Comparison of ENCODE assay signal across 1 cellular context in the genomic region with DNA sequence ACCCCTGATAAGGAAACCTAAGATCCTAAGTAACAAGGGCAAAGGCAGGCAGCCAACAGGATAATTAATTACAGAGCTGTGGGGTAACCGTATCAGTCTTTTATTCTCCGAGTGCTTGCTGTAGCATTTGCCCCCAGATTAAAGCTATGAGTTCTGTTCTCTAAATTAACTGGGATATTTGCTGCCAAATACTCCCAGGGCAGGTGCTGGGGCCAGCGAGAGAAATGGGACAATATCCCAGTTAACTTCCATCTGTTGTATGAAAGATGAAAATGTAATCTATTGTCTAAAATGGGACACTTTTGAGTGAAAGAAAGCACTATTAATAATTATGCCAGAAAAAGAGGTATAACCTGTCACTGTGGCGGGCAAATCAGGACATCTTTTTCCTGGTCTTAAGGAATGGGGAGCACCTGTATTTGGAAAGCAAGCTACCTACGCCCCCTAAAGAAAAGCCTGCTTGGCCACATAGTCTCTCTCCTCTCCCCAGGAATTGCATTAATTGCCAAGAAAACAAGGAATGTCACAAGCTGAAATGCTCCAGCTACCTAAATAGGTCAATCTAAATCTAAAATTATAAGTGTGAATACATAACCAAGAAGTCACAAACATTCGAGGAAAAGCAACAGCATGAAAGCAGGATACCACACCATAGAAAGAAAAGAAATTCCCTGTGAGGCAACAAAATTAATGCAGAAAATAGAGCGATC.
TF ChIP-seq lines count a peak whose summit lies in the region.

No MANE protein-coding gene starts in this region.

TF ChIP-seq in GM23338, 12 proteins besides CTCF, POLR2A, EP300 and RAD21 (continued from another document):
- TF ChIP-seq, protein P1, sequence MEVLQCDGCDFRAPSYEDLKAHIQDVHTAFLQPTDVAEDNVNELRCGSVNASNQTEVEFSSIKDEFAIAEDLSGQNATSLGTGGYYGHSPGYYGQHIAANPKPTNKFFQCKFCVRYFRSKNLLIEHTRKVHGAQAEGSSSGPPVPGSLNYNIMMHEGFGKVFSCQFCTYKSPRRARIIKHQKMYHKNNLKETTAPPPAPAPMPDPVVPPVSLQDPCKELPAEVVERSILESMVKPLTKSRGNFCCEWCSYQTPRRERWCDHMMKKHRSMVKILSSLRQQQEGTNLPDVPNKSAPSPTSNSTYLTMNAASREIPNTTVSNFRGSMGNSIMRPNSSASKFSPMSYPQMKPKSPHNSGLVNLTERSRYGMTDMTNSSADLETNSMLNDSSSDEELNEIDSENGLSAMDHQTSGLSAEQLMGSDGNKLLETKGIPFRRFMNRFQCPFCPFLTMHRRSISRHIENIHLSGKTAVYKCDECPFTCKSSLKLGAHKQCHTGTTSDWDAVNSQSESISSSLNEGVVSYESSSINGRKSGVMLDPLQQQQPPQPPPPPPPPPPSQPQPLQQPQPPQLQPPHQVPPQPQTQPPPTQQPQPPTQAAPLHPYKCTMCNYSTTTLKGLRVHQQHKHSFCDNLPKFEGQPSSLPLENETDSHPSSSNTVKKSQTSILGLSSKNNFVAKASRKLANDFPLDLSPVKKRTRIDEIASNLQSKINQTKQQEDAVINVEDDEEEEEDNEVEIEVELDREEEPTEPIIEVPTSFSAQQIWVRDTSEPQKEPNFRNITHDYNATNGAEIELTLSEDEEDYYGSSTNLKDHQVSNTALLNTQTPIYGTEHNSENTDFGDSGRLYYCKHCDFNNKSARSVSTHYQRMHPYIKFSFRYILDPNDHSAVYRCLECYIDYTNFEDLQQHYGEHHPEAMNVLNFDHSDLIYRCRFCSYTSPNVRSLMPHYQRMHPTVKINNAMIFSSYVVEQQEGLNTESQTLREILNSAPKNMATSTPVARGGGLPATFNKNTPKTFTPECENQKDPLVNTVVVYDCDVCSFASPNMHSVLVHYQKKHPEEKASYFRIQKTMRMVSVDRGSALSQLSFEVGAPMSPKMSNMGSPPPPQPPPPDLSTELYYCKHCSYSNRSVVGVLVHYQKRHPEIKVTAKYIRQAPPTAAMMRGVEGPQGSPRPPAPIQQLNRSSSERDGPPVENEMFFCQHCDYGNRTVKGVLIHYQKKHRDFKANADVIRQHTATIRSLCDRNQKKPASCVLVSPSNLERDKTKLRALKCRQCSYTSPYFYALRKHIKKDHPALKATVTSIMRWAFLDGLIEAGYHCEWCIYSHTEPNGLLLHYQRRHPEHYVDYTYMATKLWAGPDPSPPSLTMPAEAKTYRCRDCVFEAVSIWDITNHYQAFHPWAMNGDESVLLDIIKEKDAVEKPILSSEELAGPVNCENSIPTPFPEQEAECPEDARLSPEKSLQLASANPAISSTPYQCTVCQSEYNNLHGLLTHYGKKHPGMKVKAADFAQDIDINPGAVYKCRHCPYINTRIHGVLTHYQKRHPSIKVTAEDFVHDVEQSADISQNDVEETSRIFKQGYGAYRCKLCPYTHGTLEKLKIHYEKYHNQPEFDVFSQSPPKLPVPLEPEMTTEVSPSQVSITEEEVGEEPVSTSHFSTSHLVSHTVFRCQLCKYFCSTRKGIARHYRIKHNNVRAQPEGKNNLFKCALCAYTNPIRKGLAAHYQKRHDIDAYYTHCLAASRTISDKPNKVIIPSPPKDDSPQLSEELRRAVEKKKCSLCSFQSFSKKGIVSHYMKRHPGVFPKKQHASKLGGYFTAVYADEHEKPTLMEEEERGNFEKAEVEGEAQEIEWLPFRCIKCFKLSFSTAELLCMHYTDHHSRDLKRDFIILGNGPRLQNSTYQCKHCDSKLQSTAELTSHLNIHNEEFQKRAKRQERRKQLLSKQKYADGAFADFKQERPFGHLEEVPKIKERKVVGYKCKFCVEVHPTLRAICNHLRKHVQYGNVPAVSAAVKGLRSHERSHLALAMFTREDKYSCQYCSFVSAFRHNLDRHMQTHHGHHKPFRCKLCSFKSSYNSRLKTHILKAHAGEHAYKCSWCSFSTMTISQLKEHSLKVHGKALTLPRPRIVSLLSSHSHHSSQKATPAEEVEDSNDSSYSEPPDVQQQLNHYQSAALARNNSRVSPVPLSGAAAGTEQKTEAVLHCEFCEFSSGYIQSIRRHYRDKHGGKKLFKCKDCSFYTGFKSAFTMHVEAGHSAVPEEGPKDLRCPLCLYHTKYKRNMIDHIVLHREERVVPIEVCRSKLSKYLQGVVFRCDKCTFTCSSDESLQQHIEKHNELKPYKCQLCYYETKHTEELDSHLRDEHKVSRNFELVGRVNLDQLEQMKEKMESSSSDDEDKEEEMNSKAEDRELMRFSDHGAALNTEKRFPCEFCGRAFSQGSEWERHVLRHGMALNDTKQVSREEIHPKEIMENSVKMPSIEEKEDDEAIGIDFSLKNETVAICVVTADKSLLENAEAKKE (CRISPR knock-in tag; IDR thresholded peaks at IDR 0.05) = no peak
- TF ChIP-seq EZH2 (IDR thresholded peaks at IDR 0.05; ENCODE audit: low read depth, unreplicated experiment) (no peak), ZNF114 (CRISPR knock-in tag; IDR thresholded peaks at IDR 0.05) (no peak), EZH2phosphoT487 (IDR thresholded peaks at IDR 0.05; ENCODE audit: unreplicated experiment) (no peak), ZNF331 (CRISPR knock-in tag; IDR thresholded peaks at IDR 0.05; ENCODE audit: low read depth) (no peak), NANOG (IDR thresholded peaks at IDR 0.05; ENCODE audit: borderline replicate concordance) (no peak), CREB1 (CRISPR knock-in tag; IDR thresholded peaks at IDR 0.05; ENCODE audit: low read depth) (no peak), JUNB (IDR thresholded peaks at IDR 0.05; ENCODE audit: unreplicated experiment) (no peak), STAT1 (IDR thresholded peaks at IDR 0.05; ENCODE audit: unreplicated experiment) (no peak), POLR2AphosphoS5 (IDR thresholded peaks at IDR 0.05; ENCODE audit: low read depth) (no peak)
TF ChIP-seq in GM23338: peak in this region for 0.
